In genomic region chr15:81024265-81024875, GRCh38 we compare ENCODE assay signal across 10 cellular contexts. TPM values are rescaled to one million over a fixed set of nuclear protein-coding genes. Genes with fewer than 3 reads are reported as not detected.
DNase-seq lines count a peak whose midpoint lies in the region; ATAC-seq and TF ChIP-seq lines count a peak whose summit lies in the region.
"Had no signal": no experiment of that assay in that cellular context is flagged by ENCODE, and none has a peak within 500 bp of the region (broad histone marks: within the 10 kb centered on the region; RNA-seq: fewer than 3 reads in every experiment).

No MANE protein-coding gene starts in this region.

- H3K27me3 Mint-ChIP-seq in stimulated activated naive CD8-positive, alpha-beta T cell treated with anti-CD3 and anti-CD28 coated beads, Interleukin-15, amount 100 ng/mL, for 72 hours, result no peaks in the 10 kb centered on the region

- H3K36me3 ChIP-seq in left ventricle myocardium inferior (no peaks in the 10 kb centered on the region), testis (ENCODE audit: low read depth, missing control alignments) (no peaks in the 10 kb centered on the region)

- peak overlapping the region; percentile 24 to 89 for H3K27ac Mint-ChIP-seq in stimulated activated naive CD8-positive, alpha-beta T cell treated with anti-CD3 and anti-CD28 coated beads, Interleukin-15, amount 100 ng/mL, for 72 hours

- no peaks in the 10 kb centered on the region for H3K9me3 ChIP-seq in left ventricle myocardium inferior (replicated peaks)
- H3K9me3 ChIP-seq in testis, result no peaks in the 10 kb centered on the region

- TF ChIP-seq POLR2A in testis (IDR thresholded peaks at IDR 0.05), result no peak

- intact Hi-C loops in left ventricle myocardium inferior (cut with micrococcal nuclease), result no loop called here
- intact Hi-C loops in testis (cut with DNase I; ENCODE audit: low total_unique reads), result no loop called here

- H3K9me3 Mint-ChIP-seq in stimulated activated naive CD8-positive, alpha-beta T cell treated with anti-CD3 and anti-CD28 coated beads, Interleukin-15, amount 100 ng/mL, for 72 hours, result peaks cover 0 to 5% of the 10 kb centered on the region in 2 donors

- H3K4me1 ChIP-seq in left ventricle myocardium inferior, result peaks cover 58% of the 10 kb centered on the region
- H3K4me1 ChIP-seq in testis, result no peaks in the 10 kb centered on the region

- H3K4me1 Mint-ChIP-seq in stimulated activated naive CD8-positive, alpha-beta T cell treated with anti-CD3 and anti-CD28 coated beads, Interleukin-15, amount 100 ng/mL, for 72 hours, result peaks cover 46% of the 10 kb centered on the region

- H3K4me3 ChIP-seq in left ventricle myocardium inferior, result no peak overlapping the region
- no peak overlapping the region for H3K4me3 ChIP-seq in testis

- TF ChIP-seq CTCF in left ventricle myocardium inferior (IDR thresholded peaks at IDR 0.05; ENCODE audit: borderline replicate concordance), result no peak
- TF ChIP-seq CTCF in testis (IDR thresholded peaks at IDR 0.05), result no peak

- H3K27ac ChIP-seq in left ventricle myocardium inferior (replicated peaks), result peak overlapping the region; percentile 79
- no peak overlapping the region for H3K27ac ChIP-seq in testis

- no peak for ATAC-seq in stimulated activated naive CD8-positive, alpha-beta T cell treated with anti-CD3 and anti-CD28 coated beads, Interleukin-15, amount 100 ng/mL, for 72 hours

- H3K27me3 ChIP-seq in left ventricle myocardium inferior (ENCODE audit: low read depth), result no peaks in the 10 kb centered on the region
- no peaks in the 10 kb centered on the region for H3K27me3 ChIP-seq in testis

- H3K4me3 Mint-ChIP-seq in stimulated activated naive CD8-positive, alpha-beta T cell treated with anti-CD3 and anti-CD28 coated beads, Interleukin-15, amount 100 ng/mL, for 72 hours, result peak overlapping the region; percentile 24 to 55

- WGBS in testis, 2 donors, result 77 to 86% methylated on average over 10 of the region's 10 CpGs

- DNase-seq in DMS53 (lab: John Stamatoyannopoulos, UW), result peak; percentile 23
- DNase-seq in DMS53 treated with DMSO at 0.1 percent for 48 hours (lab: John Stamatoyannopoulos, UW; ENCODE audit: unreplicated experiment), result no peak
- peak; percentile 23 for DNase-seq in UCSD-AML1 (lab: John Stamatoyannopoulos, UW; ENCODE audit: unreplicated experiment)
- DNase-seq in left ventricle myocardium inferior, result no peak
- no peak for DNase-seq in stimulated activated naive CD8-positive, alpha-beta T cell treated with anti-CD3 and anti-CD28 coated beads, Interleukin-15, amount 100 ng/mL, for 72 hours
- no peak for DNase-seq in GOT3 (lab: John Stamatoyannopoulos, UW)
- no peak for DNase-seq in testis
- DNase-seq in NCI-H226, result no peak
- DNase-seq: 8988T, NCI-H526 treated with DMSO at 0.1 percent for 48 hours had no signal

RNA-seq across cellular contexts. Expression of gene TLNRD1, which starts 23.6 kb away (rescaled TPM):
- total RNA-seq in left ventricle myocardium inferior, result 5.5 TPM
- 10 to 100 TPM; 11.5 to 14.9 TPM for total RNA-seq in testis
- 2.6 TPM for polyA plus RNA-seq in testis (ENCODE audit: insufficient read depth, low read depth, low replicate concordance)

RNA-seq across cellular contexts. Expression of gene MESD, which starts 34.8 kb away (rescaled TPM):
- total RNA-seq in left ventricle myocardium inferior (13.5 TPM), testis (10 to 100 TPM; 38.5 to 39.8 TPM)
- 26.0 TPM for polyA plus RNA-seq in testis (ENCODE audit: insufficient read depth, low read depth, low replicate concordance)

Comparison
In these comparisons a context has a peak if more than half of its experiments do, and no peak if none do; other contexts are left out.
1. DNase-seq: peak in DMS53 (single experiment) and UCSD-AML1 (single experiment); none in DMS53 treated with DMSO at 0.1 percent for 48 hours (single experiment), left ventricle myocardium inferior (single experiment), stimulated activated naive CD8-positive, alpha-beta T cell treated with anti-CD3 and anti-CD28 coated beads, Interleukin-15, amount 100 ng/mL, for 72 hours (0 of 2), GOT3 (single experiment), testis (single experiment) and NCI-H226 (single experiment).